In genomic region chr3:115784739-115785571, GRCh38 we compare ENCODE assay signal across 8 cellular contexts.
DNase-seq lines count a peak whose midpoint lies in the region; ATAC-seq and TF ChIP-seq lines count a peak whose summit lies in the region.

No MANE protein-coding gene starts in this region.

- H3K36me3 Mint-ChIP-seq in immature natural killer cell = no peaks in the 10 kb centered on the region
- no peaks in the 10 kb centered on the region for H3K36me3 Mint-ChIP-seq in stimulated activated naive B cell treated with anti-CD40 and anti-IgM and Interleukin-4, amounts not matched to agents 10 μg/mL and 1 μg/mL and 100 μg/mL, for 72 hours

- peaks cover 18% of the 10 kb centered on the region for H3K4me1 ChIP-seq in DND-41 (ENCODE audit: insufficient read depth, low read length)

- peaks cover 9% of the 10 kb centered on the region for H3K27me3 ChIP-seq in DND-41 (ENCODE audit: insufficient read depth, low read length, poor library complexity)

- H3K79me2 ChIP-seq in DND-41 (ENCODE audit: insufficient read depth, low read length) = no peaks in the 10 kb centered on the region

- H3K9me3 ChIP-seq in DND-41 (ENCODE audit: insufficient read depth, low read length, severe bottlenecking) = no peaks in the 10 kb centered on the region

- H3K9me3 Mint-ChIP-seq in immature natural killer cell = no peaks in the 10 kb centered on the region
- no peaks in the 10 kb centered on the region for H3K9me3 Mint-ChIP-seq in stimulated activated naive B cell treated with anti-CD40 and anti-IgM and Interleukin-4, amounts not matched to agents 10 μg/mL and 1 μg/mL and 100 μg/mL, for 72 hours

- H4K20me1 ChIP-seq in DND-41 (ENCODE audit: insufficient read depth, low read length) = no peaks in the 10 kb centered on the region

- H3K27ac Mint-ChIP-seq in immature natural killer cell = peak overlapping the region; percentile 71 to 99 (median 96)
- H3K27ac Mint-ChIP-seq in stimulated activated naive B cell treated with anti-CD40 and anti-IgM and Interleukin-4, amounts not matched to agents 10 μg/mL and 1 μg/mL and 100 μg/mL, for 72 hours = peak overlapping the region; percentile 95

- peaks cover 14 to 16% of the 10 kb centered on the region in 2 donors for H3K4me1 Mint-ChIP-seq in immature natural killer cell
- H3K4me1 Mint-ChIP-seq in stimulated activated naive B cell treated with anti-CD40 and anti-IgM and Interleukin-4, amounts not matched to agents 10 μg/mL and 1 μg/mL and 100 μg/mL, for 72 hours = peaks cover 11% of the 10 kb centered on the region in 2 donors

- peak overlapping the region; percentile 13 to 64; a peak in 3 of 4 replicates for H3K4me3 ChIP-seq in DND-41 (ENCODE audit: low read depth in 1 of 2, low read length in 2 of 2)
- peak overlapping the region; percentile 61 for H3K4me3 ChIP-seq in Jurkat, Clone E6-1 (ENCODE audit: low read length)
- peak overlapping the region; percentile 58 for H3K4me3 ChIP-seq in astrocyte of the cerebellum (ENCODE audit: low read depth, low read length)

- peak overlapping the region; percentile 89 to 95 (median 92) for H3K4me3 Mint-ChIP-seq in immature natural killer cell
- peak overlapping the region; percentile 91 to 93 for H3K4me3 Mint-ChIP-seq in stimulated activated naive B cell treated with anti-CD40 and anti-IgM and Interleukin-4, amounts not matched to agents 10 μg/mL and 1 μg/mL and 100 μg/mL, for 72 hours

- peak overlapping the region; percentile 87 for H3K4me2 ChIP-seq in DND-41 (ENCODE audit: insufficient read depth, low read length)

- ATAC-seq in DND-41 (ENCODE audit: insufficient read depth, low read depth) (no peak), HG02852 (IDR thresholded peaks at IDR 0.05; ENCODE audit: unreplicated experiment) (no peak)
- ATAC-seq in stimulated activated naive B cell treated with anti-CD40 and anti-IgM and Interleukin-4, amounts not matched to agents 10 μg/mL and 1 μg/mL and 100 μg/mL, for 72 hours (replicated peaks) = no peak

- peak overlapping the region; percentile 88 for H2AFZ ChIP-seq in DND-41 (ENCODE audit: low read depth, low read length)

- peak overlapping the region; percentile 11; the same call in 1 of the 2 replicates for H3K27ac ChIP-seq in DND-41 (ENCODE audit: low read length)

- DNase-seq in DND-41 = no peak
- no peak for DNase-seq in Jurkat, Clone E6-1 (ENCODE audit: low read depth, low spot score)
- no peak for DNase-seq in astrocyte of the cerebellum (ENCODE audit: low read depth)
- DNase-seq in immature natural killer cell = peak in 1 of 3 donors; percentile 2
- no peak for DNase-seq in stimulated activated naive B cell treated with anti-CD40 and anti-IgM and Interleukin-4, amounts not matched to agents 10 μg/mL and 1 μg/mL and 100 μg/mL, for 72 hours
- DNase-seq in DMS79 treated with DMSO at 0.1 percent for 48 hours (lab: John Stamatoyannopoulos, UW) = no peak
- no peak for DNase-seq in effector CD8-positive, alpha-beta T cell (lab: John Stamatoyannopoulos, UW)

- H3K36me3 ChIP-seq in DND-41 (ENCODE audit: insufficient read depth, low read length) = no peaks in the 10 kb centered on the region

- H3K27me3 Mint-ChIP-seq in immature natural killer cell (ENCODE audit: low read depth in 3 of 3) = peaks cover 12 to 17% (median 16%) of the 10 kb centered on the region in 3 donors
- peaks cover 6 to 23% of the 10 kb centered on the region in 2 donors for H3K27me3 Mint-ChIP-seq in stimulated activated naive B cell treated with anti-CD40 and anti-IgM and Interleukin-4, amounts not matched to agents 10 μg/mL and 1 μg/mL and 100 μg/mL, for 72 hours

- in situ Hi-C loops in astrocyte of the cerebellum (cut with HindIII; ENCODE audit: low sequenced_read_pairs) = no loop called here

- TF ChIP-seq CTCF in DND-41 (IDR thresholded peaks at IDR 0.05; ENCODE audit: borderline replicate concordance, extremely low read depth, low read length, poor library complexity, severe bottlenecking) = no peak
- TF ChIP-seq CTCF in astrocyte of the cerebellum (IDR thresholded peaks at IDR 0.05; ENCODE audit: low read depth, low read length, missing control alignments) = no peak

- H3K9ac ChIP-seq in DND-41 (ENCODE audit: low read depth, low read length) = peak overlapping the region; percentile 68
